Comparison of ENCODE assay signal across 14 cellular contexts in the genomic region with DNA sequence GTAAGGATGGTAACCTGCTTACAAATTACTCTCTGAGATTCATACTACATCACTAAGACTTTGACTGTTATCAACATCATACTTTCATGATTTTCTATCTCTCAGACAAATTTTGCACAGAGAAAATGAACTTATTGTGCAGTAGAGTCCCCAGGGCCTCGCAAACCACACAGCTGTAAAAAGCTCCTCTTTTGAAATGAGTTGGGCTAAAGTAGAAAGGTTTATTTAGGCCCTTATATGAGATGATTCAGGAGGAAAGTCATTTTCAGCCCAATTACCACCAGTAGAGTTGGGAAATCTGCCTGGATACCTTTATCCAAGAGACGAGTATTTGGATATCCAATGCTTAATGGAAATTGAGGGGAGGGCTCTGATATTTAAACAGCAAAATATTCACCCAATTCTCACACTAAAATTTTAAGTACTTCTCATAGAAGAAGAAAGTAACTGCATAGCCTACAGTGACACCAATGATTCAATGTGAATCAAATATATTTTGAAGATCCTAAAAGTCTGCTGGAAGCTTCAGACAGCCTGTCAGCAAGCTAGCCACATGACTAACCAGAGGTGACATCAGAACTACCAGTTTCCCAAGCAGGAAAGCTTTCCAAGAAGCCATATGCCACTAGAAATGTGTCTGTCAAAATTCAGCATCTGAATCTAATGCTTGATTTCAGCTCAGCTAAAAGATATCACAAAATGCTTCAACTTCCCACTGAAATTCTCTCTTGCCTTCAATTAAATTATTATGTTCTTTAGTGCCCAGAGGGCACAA.
DNase-seq lines count a peak whose midpoint lies in the region; ATAC-seq, FAIRE-seq and TF ChIP-seq lines count a peak whose summit lies in the region.
"Had no signal": no experiment of that assay in that cellular context is flagged by ENCODE, and none has a peak within 500 bp of the region (broad histone marks: within the 10 kb centered on the region; RNA-seq: fewer than 3 reads in every experiment).

No MANE protein-coding gene starts in this region.

- H3K27me3 ChIP-seq in adipocyte (replicated peaks; ENCODE audit: control insufficient read depth, insufficient read depth, low read length) (no peaks in the 10 kb centered on the region), Peyer's patch (no peaks in the 10 kb centered on the region)
- H3K27me3 ChIP-seq: transverse colon had no signal

- ATAC-seq in HG03135 (IDR thresholded peaks at IDR 0.05; ENCODE audit: unreplicated experiment): no peak
- ATAC-seq: left lobe of liver had no signal

- H3K9me3 ChIP-seq in adipocyte (ENCODE audit: control insufficient read depth, low read length) (no peaks in the 10 kb centered on the region), Peyer's patch (no peaks in the 10 kb centered on the region)
- H3K9me3 ChIP-seq: transverse colon had no signal

- DNase-seq in AG09309 (ENCODE audit: low read depth): peak; percentile 44
- DNase-seq in HCEC 1CT: peak; percentile 39
- DNase-seq in adipocyte (ENCODE audit: low read depth): peak; percentile 13
- peak; percentile 14 for DNase-seq in kidney glomerular epithelial cell (lab: John Stamatoyannopoulos, UW)
- no peak for DNase-seq in Peyer's patch
- DNase-seq in effector CD8-positive, alpha-beta T cell (lab: John Stamatoyannopoulos, UW): no peak
- DNase-seq in frontal cortex (ENCODE audit: low spot score in 2 of 2): no peak
- DNase-seq: activated naive CD4-positive, alpha-beta T cell; NCI-H1436 treated with DMSO at 0.1 percent for 48 hours; stimulated activated CD4-positive, alpha-beta T cell treated with anti-CD3 and anti-CD28 coated beads, Interleukin-2, amount 100 ng/mL, for 48 hours; transverse colon; WERI-Rb-1 had no signal

- H3K4me3 ChIP-seq in AG09309 (ENCODE audit: control insufficient read depth, low read depth, low read length): no peak overlapping the region
- no peak overlapping the region for H3K4me3 ChIP-seq in adipocyte (ENCODE audit: low read length)
- no peak overlapping the region for H3K4me3 ChIP-seq in Peyer's patch
- H3K4me3 ChIP-seq: transverse colon had no signal

- H3K27ac ChIP-seq in Peyer's patch: no peak overlapping the region
- H3K27ac ChIP-seq: transverse colon, WERI-Rb-1 had no signal

- peaks cover 15% of the 10 kb centered on the region for H3K4me1 ChIP-seq in adipocyte (ENCODE audit: control insufficient read depth, insufficient read depth, low read length)
- no peaks in the 10 kb centered on the region for H3K4me1 ChIP-seq in Peyer's patch
- H3K4me1 ChIP-seq: transverse colon had no signal

- no peak for FAIRE-seq in frontal cortex (lab: Jason Lieb, UNC)

- TF ChIP-seq CTCF in AG09309 (IDR thresholded peaks at IDR 0.05; ENCODE audit: control insufficient read depth, insufficient read depth, low read depth, low read length, missing control alignments): no peak
- TF ChIP-seq CTCF in Peyer's patch (IDR thresholded peaks at IDR 0.05): no peak

- no peaks in the 10 kb centered on the region for H3K36me3 ChIP-seq in adipocyte (ENCODE audit: control insufficient read depth, insufficient read depth, low read length, severe bottlenecking)
- H3K36me3 ChIP-seq in Peyer's patch: no peaks in the 10 kb centered on the region
- H3K36me3 ChIP-seq: transverse colon, WERI-Rb-1 had no signal

- no peak for TF ChIP-seq POLR2A in Peyer's patch (IDR thresholded peaks at IDR 0.05)

- H3K9ac ChIP-seq in adipocyte (ENCODE audit: low read length): no peak overlapping the region

Comparison
In these comparisons a context has a peak if more than half of its experiments do, and no peak if none do; other contexts are left out.
1. DNase-seq: peak in AG09309 (single experiment), HCEC 1CT (single experiment), adipocyte (single experiment) and kidney glomerular epithelial cell (single experiment); none in Peyer's patch (0 of 3), effector CD8-positive, alpha-beta T cell (single experiment) and frontal cortex (0 of 2).